ENCODE assay signal across 15 cellular contexts in genomic region chr6:157376706-157377230, GRCh38. TPM values are rescaled to one million over a fixed set of nuclear protein-coding genes. Genes with fewer than 3 reads are reported as not detected.
DNase-seq lines count a peak whose midpoint lies in the region; ATAC-seq and TF ChIP-seq lines count a peak whose summit lies in the region.
"Had no signal": no experiment of that assay in that cellular context is flagged by ENCODE, and none has a peak within 500 bp of the region (broad histone marks: within the 10 kb centered on the region; RNA-seq: fewer than 3 reads in every experiment).

No MANE protein-coding gene starts in this region.

- H3K4me3 ChIP-seq in psoas muscle: no peak overlapping the region
- no peak overlapping the region for H3K4me3 ChIP-seq in breast epithelium
- H3K4me3 ChIP-seq: cardiac muscle cell, upper lobe of right lung had no signal

- H3K27ac ChIP-seq in psoas muscle: peak overlapping the region; percentile 55
- H3K27ac ChIP-seq in breast epithelium: no peak overlapping the region
- H3K27ac ChIP-seq: cardiac muscle cell, upper lobe of right lung had no signal

- 48 to 57% (median 56%) methylated on average over 9 of the region's 9 CpGs for WGBS in psoas muscle, 3 donors

- H3K9me3 ChIP-seq in psoas muscle: no peaks in the 10 kb centered on the region
- H3K9me3 ChIP-seq in breast epithelium: no peaks in the 10 kb centered on the region
- H3K9me3 ChIP-seq: upper lobe of right lung had no signal

- ATAC-seq in psoas muscle (no peak), GM21390 (IDR thresholded peaks at IDR 0.05; ENCODE audit: unreplicated experiment) (no peak)
- ATAC-seq: upper lobe of right lung had no signal

- H3K4me1 ChIP-seq in psoas muscle (peaks cover 8% of the 10 kb centered on the region), breast epithelium (no peaks in the 10 kb centered on the region)

- intact Hi-C loops in activated CD4-positive, alpha-beta T cell treated with anti-CD3 and anti-CD28 coated beads, Interleukin-2, amount 10 ng/mL, durations not matched to agents 24 days and 14 days (cut with micrococcal nuclease): no loop called here
- intact Hi-C loops in psoas muscle (cut with DNase I) (loop anchor here in 1 of 2 donors (5.0 kb wide), 1 partner anchor 39 kb away; no protein-coding TSS in a partner anchor), breast epithelium (cut with DNase I; ENCODE audit: low total_unique reads) (no loop called here)

- H3K27me3 Mint-ChIP-seq in activated CD4-positive, alpha-beta T cell treated with anti-CD3 and anti-CD28 coated beads, Interleukin-2, amount 10 ng/mL, durations not matched to agents 24 days and 14 days: peaks cover 26% of the 10 kb centered on the region

- no peak overlapping the region for H3K4me3 Mint-ChIP-seq in activated CD4-positive, alpha-beta T cell treated with anti-CD3 and anti-CD28 coated beads, Interleukin-2, amount 10 ng/mL, durations not matched to agents 24 days and 14 days
- H3K4me3 Mint-ChIP-seq: activated CD4-positive, alpha-beta memory T cell treated with anti-CD3 and anti-CD28 coated beads, Interleukin-2, amount 10 ng/mL, durations not matched to agents 7 days and 5 days; activated naive CD4-positive, alpha-beta T cell treated with anti-CD3 and anti-CD28 coated beads, Interleukin-2, amount 10 ng/mL, durations not matched to agents 7 days and 5 days; endodermal cell had no signal

- DNase-seq in activated CD4-positive, alpha-beta T cell treated with anti-CD3 and anti-CD28 coated beads, Interleukin-2, amount 10 ng/mL, durations not matched to agents 24 days and 14 days: peak; percentile 51
- DNase-seq in activated CD4-positive, alpha-beta T cell treated with anti-CD3 and anti-CD28 coated beads, Interleukin-2, amount 50 U/mL, for 48 hours: no peak
- peak; percentile 86 for DNase-seq in NCI-H2029 (lab: John Stamatoyannopoulos, UW)
- DNase-seq in NOMO-1 treated with DMSO at 0.1 percent for 48 hours (lab: John Stamatoyannopoulos, UW; ENCODE audit: unreplicated experiment): peak; percentile 24
- DNase-seq in psoas muscle: no peak
- no peak for DNase-seq in midbrain (lab: John Stamatoyannopoulos, UW)
- DNase-seq in breast epithelium (ENCODE audit: low spot score in 2 of 2): no peak
- DNase-seq: activated CD4-positive, alpha-beta memory T cell treated with anti-CD3 and anti-CD28 coated beads, Interleukin-2, amount 10 ng/mL, durations not matched to agents 7 days and 5 days; activated naive CD4-positive, alpha-beta T cell treated with anti-CD3 and anti-CD28 coated beads, Interleukin-2, amount 10 ng/mL, durations not matched to agents 7 days and 5 days; endodermal cell; kidney glomerular epithelial cell; NCI-H1436; upper lobe of right lung had no signal

- no peak for TF ChIP-seq CTCF in psoas muscle (IDR thresholded peaks at IDR 0.05)
- TF ChIP-seq CTCF in breast epithelium (IDR thresholded peaks at IDR 0.05): no peak

- TF ChIP-seq POLR2A in breast epithelium (IDR thresholded peaks at IDR 0.05): no peak

- no peaks in the 10 kb centered on the region for H3K36me3 ChIP-seq in psoas muscle (ENCODE audit: insufficient read depth in 1 of 2, low read depth in 1 of 2)
- no peaks in the 10 kb centered on the region for H3K36me3 ChIP-seq in breast epithelium
- H3K36me3 ChIP-seq: cardiac muscle cell, upper lobe of right lung had no signal

- H3K9me3 Mint-ChIP-seq in activated CD4-positive, alpha-beta T cell treated with anti-CD3 and anti-CD28 coated beads, Interleukin-2, amount 10 ng/mL, durations not matched to agents 24 days and 14 days: no peaks in the 10 kb centered on the region
- H3K9me3 Mint-ChIP-seq: activated CD4-positive, alpha-beta memory T cell treated with anti-CD3 and anti-CD28 coated beads, Interleukin-2, amount 10 ng/mL, durations not matched to agents 7 days and 5 days; activated naive CD4-positive, alpha-beta T cell treated with anti-CD3 and anti-CD28 coated beads, Interleukin-2, amount 10 ng/mL, durations not matched to agents 7 days and 5 days; endodermal cell had no signal

- H3K27me3 ChIP-seq in psoas muscle (ENCODE audit: insufficient read depth in 3 of 3, low read length in 2 of 3) (no peaks in the 10 kb centered on the region), breast epithelium (no peaks in the 10 kb centered on the region)
- H3K27me3 ChIP-seq: cardiac muscle cell, upper lobe of right lung had no signal

- no peaks in the 10 kb centered on the region for H3K36me3 Mint-ChIP-seq in activated CD4-positive, alpha-beta T cell treated with anti-CD3 and anti-CD28 coated beads, Interleukin-2, amount 10 ng/mL, durations not matched to agents 24 days and 14 days (ENCODE audit: low read depth)
- H3K36me3 Mint-ChIP-seq: activated naive CD4-positive, alpha-beta T cell treated with anti-CD3 and anti-CD28 coated beads, Interleukin-2, amount 10 ng/mL, durations not matched to agents 7 days and 5 days had no signal

- peaks cover 17% of the 10 kb centered on the region for H3K4me1 Mint-ChIP-seq in activated CD4-positive, alpha-beta T cell treated with anti-CD3 and anti-CD28 coated beads, Interleukin-2, amount 10 ng/mL, durations not matched to agents 24 days and 14 days

- no peak overlapping the region for H3K27ac Mint-ChIP-seq in activated CD4-positive, alpha-beta T cell treated with anti-CD3 and anti-CD28 coated beads, Interleukin-2, amount 10 ng/mL, durations not matched to agents 24 days and 14 days
- H3K27ac Mint-ChIP-seq: activated CD4-positive, alpha-beta memory T cell treated with anti-CD3 and anti-CD28 coated beads, Interleukin-2, amount 10 ng/mL, durations not matched to agents 7 days and 5 days; activated naive CD4-positive, alpha-beta T cell treated with anti-CD3 and anti-CD28 coated beads, Interleukin-2, amount 10 ng/mL, durations not matched to agents 7 days and 5 days; endodermal cell had no signal

RNA-seq across cellular contexts. Expression of gene ZDHHC14, which starts 4.2 kb away (rescaled TPM):
- total RNA-seq in activated CD4-positive, alpha-beta T cell treated with anti-CD3 and anti-CD28 coated beads, Interleukin-2, amount 10 ng/mL, durations not matched to agents 24 days and 14 days: 13.2 and 14.1 TPM in 2 replicates
- total RNA-seq in psoas muscle (10 to 100 TPM in 1 of 4 donors, 1 to 10 TPM in 3; 4.0 to 14.6 (median 4.7) TPM), breast epithelium (1 to 10 TPM; 4.8 to 9.8 (median 8.5) TPM)
- 1 to 10 TPM; 2.5 to 5.0 (median 4.0) TPM for polyA plus RNA-seq in psoas muscle

RNA-seq across cellular contexts. Expression of gene TMEM242, which starts 53.4 kb away (rescaled TPM):
- 10.1 and 10.7 TPM in 2 replicates for total RNA-seq in activated CD4-positive, alpha-beta T cell treated with anti-CD3 and anti-CD28 coated beads, Interleukin-2, amount 10 ng/mL, durations not matched to agents 24 days and 14 days
- total RNA-seq in psoas muscle (10 to 100 TPM; 11.0 to 14.7 (median 13.6) TPM), breast epithelium (1 to 10 TPM; 5.3 to 7.9 (median 7.3) TPM)
- 10 to 100 TPM in 2 of 3 donors, 1 to 10 TPM in 1; 7.8 to 14.8 (median 14.0) TPM for polyA plus RNA-seq in psoas muscle

Comparison
In these comparisons a context has a peak if more than half of its experiments do, and no peak if none do; other contexts are left out.
1. DNase-seq: peak in activated CD4-positive, alpha-beta T cell treated with anti-CD3 and anti-CD28 coated beads, Interleukin-2, amount 10 ng/mL, durations not matched to agents 24 days and 14 days (single experiment), NCI-H2029 (single experiment) and NOMO-1 treated with DMSO at 0.1 percent for 48 hours (single experiment); none in activated CD4-positive, alpha-beta T cell treated with anti-CD3 and anti-CD28 coated beads, Interleukin-2, amount 50 U/mL, for 48 hours (0 of 2), psoas muscle (0 of 2), midbrain (single experiment) and breast epithelium (0 of 2).